Comparison of ENCODE assay signal across 25 cellular contexts in the genomic region with DNA sequence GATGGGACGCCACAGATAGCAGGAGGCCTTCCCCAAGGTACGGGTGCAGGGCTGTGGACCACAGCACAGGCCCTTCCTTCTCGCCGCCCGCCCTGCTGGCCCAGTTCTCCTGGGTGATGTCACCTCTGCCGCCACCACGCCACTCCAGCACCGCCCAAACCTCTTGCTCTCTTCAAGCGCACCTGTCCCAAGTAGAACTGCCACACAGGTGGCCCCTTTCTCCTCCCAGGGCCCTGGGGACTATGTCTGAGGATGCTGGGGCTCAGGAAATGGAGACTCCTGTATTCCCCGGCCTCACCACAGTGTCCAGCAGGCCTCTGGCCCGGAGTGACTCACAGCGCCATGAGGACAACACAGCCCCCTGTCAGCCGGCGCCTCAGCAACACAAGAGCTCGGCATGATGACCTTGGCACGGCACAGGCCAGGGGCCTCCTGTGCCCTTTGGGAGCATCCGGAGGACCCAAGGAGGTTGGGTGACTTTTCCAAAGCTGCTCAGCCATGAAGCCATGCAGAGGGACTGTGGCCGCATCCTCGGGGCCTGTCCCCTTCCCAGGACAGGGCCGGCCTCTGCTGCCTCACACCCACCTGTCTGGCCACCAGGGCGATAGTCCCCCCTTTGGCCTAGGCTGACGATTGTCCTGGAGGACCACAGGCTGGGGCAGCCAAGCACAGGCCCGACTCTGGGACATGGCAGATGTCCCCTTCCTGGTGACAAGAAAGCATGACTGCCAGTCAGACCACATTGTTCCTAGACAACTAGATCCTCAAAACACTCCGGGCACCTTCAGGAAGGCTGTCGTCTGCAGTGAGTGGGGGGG.
"Had no signal": no experiment of that assay in that cellular context is flagged by ENCODE, and none has a peak within 500 bp of the region (broad histone marks: within the 10 kb centered on the region; RNA-seq: fewer than 3 reads in every experiment).

No MANE protein-coding gene starts in this region.

- H3K9me3 Mint-ChIP-seq: activated CD4-positive, alpha-beta memory T cell treated with anti-CD3 and anti-CD28 coated beads for 36 hours; activated naive CD4-positive, alpha-beta T cell treated with anti-CD3 and anti-CD28 coated beads, Interleukin-2, amount 50 U/mL, for 72 hours; immature natural killer cell; stimulated activated naive B cell treated with anti-CD40 and anti-IgM and Interleukin-4, amounts not matched to agents 10 μg/mL and 1 μg/mL and 100 μg/mL, for 72 hours; T-helper 1 cell treated with Interleukin-12 subunit alpha and Interleukin-12 subunit beta and Interleukin-4 antibody, amounts not matched to agents 30 μg/mL and 1 μg/mL, for 36 hours had no signal

- H3K36me3 ChIP-seq: ascending aorta, brain microvascular endothelial cell, esophagus muscularis mucosa, transverse colon had no signal

- DNase-seq: activated CD4-positive, alpha-beta memory T cell treated with anti-CD3 and anti-CD28 coated beads for 36 hours; activated CD4-positive, alpha-beta T cell treated with anti-CD3 and anti-CD28 coated beads for 48 hours; activated CD4-positive, CD25-positive, alpha-beta regulatory T cell; activated gamma-delta T cell treated with Interleukin-2 at 50 U/mL for 16 hours; activated T-cell treated with anti-CD3 and anti-CD28 coated beads for 4 hours; brain microvascular endothelial cell; central memory CD4-positive, alpha-beta T cell; effector memory CD4-positive, alpha-beta T cell; glutamatergic neuron; immature natural killer cell; kidney glomerular epithelial cell; left ventricle myocardium superior; small intestine; stimulated activated CD4-positive, alpha-beta T cell treated with anti-CD3 and anti-CD28 coated beads, Interleukin-15, amount 100 ng/mL, for 24 hours; stimulated activated CD8-positive, alpha-beta memory T cell treated with anti-CD3 and anti-CD28 coated beads, Interleukin-4, amount 100 ng/mL, for 48 hours; stimulated activated naive B cell treated with anti-CD40 and anti-IgM and Interleukin-4, amounts not matched to agents 10 μg/mL and 1 μg/mL and 100 μg/mL, for 72 hours; T1000; transverse colon had no signal

- H3K4me3 Mint-ChIP-seq: activated CD4-positive, alpha-beta memory T cell treated with anti-CD3 and anti-CD28 coated beads for 36 hours; immature natural killer cell; nephron; stimulated activated naive B cell treated with anti-CD40 and anti-IgM and Interleukin-4, amounts not matched to agents 10 μg/mL and 1 μg/mL and 100 μg/mL, for 72 hours; T-helper 1 cell treated with Interleukin-12 subunit alpha and Interleukin-12 subunit beta and Interleukin-4 antibody, amounts not matched to agents 30 μg/mL and 1 μg/mL, for 36 hours had no signal

- H3K4me1 ChIP-seq: ascending aorta, esophagus muscularis mucosa, transverse colon had no signal

- H3K4me3 ChIP-seq: ascending aorta, esophagus muscularis mucosa, hepatocyte, transverse colon had no signal

- H3K36me3 Mint-ChIP-seq: activated CD4-positive, alpha-beta memory T cell treated with anti-CD3 and anti-CD28 coated beads for 36 hours; activated naive CD4-positive, alpha-beta T cell treated with anti-CD3 and anti-CD28 coated beads, Interleukin-2, amount 50 U/mL, for 72 hours; immature natural killer cell; stimulated activated naive B cell treated with anti-CD40 and anti-IgM and Interleukin-4, amounts not matched to agents 10 μg/mL and 1 μg/mL and 100 μg/mL, for 72 hours had no signal

- H3K9me3 ChIP-seq: ascending aorta, esophagus muscularis mucosa, transverse colon had no signal

- H3K27me3 ChIP-seq: ascending aorta, brain microvascular endothelial cell, hepatocyte, transverse colon had no signal

- H3K4me2 ChIP-seq: hepatocyte had no signal

- H3K27me3 Mint-ChIP-seq: activated CD4-positive, alpha-beta memory T cell treated with anti-CD3 and anti-CD28 coated beads for 36 hours had no signal

- H3K4me1 Mint-ChIP-seq: immature natural killer cell; nephron; stimulated activated naive B cell treated with anti-CD40 and anti-IgM and Interleukin-4, amounts not matched to agents 10 μg/mL and 1 μg/mL and 100 μg/mL, for 72 hours had no signal

- H3K27ac Mint-ChIP-seq: activated CD4-positive, alpha-beta memory T cell treated with anti-CD3 and anti-CD28 coated beads for 36 hours; activated naive CD4-positive, alpha-beta T cell treated with anti-CD3 and anti-CD28 coated beads, Interleukin-2, amount 50 U/mL, for 72 hours; immature natural killer cell; nephron; stimulated activated naive B cell treated with anti-CD40 and anti-IgM and Interleukin-4, amounts not matched to agents 10 μg/mL and 1 μg/mL and 100 μg/mL, for 72 hours; T-helper 1 cell treated with Interleukin-12 subunit alpha and Interleukin-12 subunit beta and Interleukin-4 antibody, amounts not matched to agents 30 μg/mL and 1 μg/mL, for 36 hours had no signal

- H3K79me2 ChIP-seq: hepatocyte had no signal

- H3K27ac ChIP-seq: ascending aorta, brain microvascular endothelial cell, esophagus muscularis mucosa, hepatocyte, transverse colon had no signal

- ATAC-seq: activated naive CD4-positive, alpha-beta T cell treated with anti-CD3 and anti-CD28 coated beads, Interleukin-2, amount 50 U/mL, for 72 hours; left ventricle myocardium superior; sciatic nerve; stimulated activated naive B cell treated with anti-CD40 and anti-IgM and Interleukin-4, amounts not matched to agents 10 μg/mL and 1 μg/mL and 100 μg/mL, for 72 hours had no signal
